In genomic region chr9:94654165-94654894, GRCh38 we compare ENCODE assay signal across 30 cellular contexts. TPM values are rescaled to one million over a fixed set of nuclear protein-coding genes. Genes with fewer than 3 reads are reported as not detected.
DNase-seq lines count a peak whose midpoint lies in the region; ATAC-seq, FAIRE-seq and TF ChIP-seq lines count a peak whose summit lies in the region.
"Had no signal": no experiment of that assay in that cellular context is flagged by ENCODE, and none has a peak within 500 bp of the region (broad histone marks: within the 10 kb centered on the region; RNA-seq: fewer than 3 reads in every experiment).

No MANE protein-coding gene starts in this region.

- no peaks in the 10 kb centered on the region for H4K20me1 ChIP-seq in astrocyte (ENCODE audit: insufficient read depth, low read length)

- H3K4me3 Mint-ChIP-seq in astrocyte (ENCODE audit: unreplicated experiment), result no peak overlapping the region
- H3K4me3 Mint-ChIP-seq: activated naive CD4-positive, alpha-beta T cell treated with anti-CD3 and anti-CD28 coated beads for 36 hours; neural crest cell had no signal

- TF ChIP-seq POLR2A in ovary (IDR thresholded peaks at IDR 0.05), result no peak

- no peak overlapping the region for H3K4me3 ChIP-seq in astrocyte (ENCODE audit: insufficient read depth, low read depth, low read length)
- no peak overlapping the region for H3K4me3 ChIP-seq in ovary
- H3K4me3 ChIP-seq: breast epithelium, colonic mucosa, esophagus squamous epithelium, prostate gland, transverse colon had no signal

- H3K9me3 Mint-ChIP-seq in astrocyte (ENCODE audit: unreplicated experiment), result peaks cover 2% of the 10 kb centered on the region
- H3K9me3 Mint-ChIP-seq: activated naive CD4-positive, alpha-beta T cell treated with anti-CD3 and anti-CD28 coated beads for 36 hours; neural crest cell had no signal

- ATAC-seq in HG02885 (IDR thresholded peaks at IDR 0.05; ENCODE audit: poor library complexity, unreplicated experiment), result no peak
- ATAC-seq: activated CD4-positive, CD25-positive, alpha-beta regulatory T cell treated with anti-CD3 and anti-CD28 coated beads, Interleukin-2, amount 50 U/mL, for 24 hours; PC-3 had no signal

- H3K27me3 Mint-ChIP-seq in astrocyte (ENCODE audit: low read depth, unreplicated experiment), result peaks cover 18% of the 10 kb centered on the region

- DNase-seq in NOMO-1 treated with DMSO at 0.1 percent for 48 hours (lab: John Stamatoyannopoulos, UW; ENCODE audit: unreplicated experiment), result peak; percentile 49
- no peak for DNase-seq in NOMO-1 treated with dmso at 0.1 percent for 144 hours (lab: John Stamatoyannopoulos, UW; ENCODE audit: unreplicated experiment)
- peak; percentile 94 for DNase-seq in CD1c-positive myeloid dendritic cell (ENCODE audit: extremely low spot score)
- DNase-seq in astrocyte (ENCODE audit: low read depth), result no peak
- DNase-seq in medulla oblongata (ENCODE audit: extremely low spot score), result peak; percentile 35
- DNase-seq in NCI-H187 treated with DMSO at 0.1 percent for 48 hours (lab: John Stamatoyannopoulos, UW), result no peak
- DNase-seq in ovary, result no peak
- DNase-seq: activated naive CD4-positive, alpha-beta T cell treated with anti-CD3 and anti-CD28 coated beads for 36 hours; activated T-cell treated with anti-CD3 and anti-CD28 coated beads, Interleukin-2, amount 50 U/mL, for 48 hours; colonic mucosa; DMS79 treated with DMSO at 0.1 percent for 48 hours; esophagus squamous epithelium; H7; NCI-H2081 treated with DMSO at 0.1 percent for 48 hours; NCI-H345; NCI-H82; PC-3; SHP77 treated with DMSO at 0.1 percent for 48 hours; stimulated activated CD8-positive, alpha-beta memory T cell treated with anti-CD3 and anti-CD28 coated beads, Interleukin-4, amount 100 ng/mL, for 48 hours; transverse colon had no signal

- H3K27ac ChIP-seq in astrocyte (ENCODE audit: low read depth, low read length) (no peak overlapping the region), ovary (no peak overlapping the region)
- H3K27ac ChIP-seq: 22Rv1, breast epithelium, colonic mucosa, prostate gland, transverse colon had no signal

- no peaks in the 10 kb centered on the region for H3K4me1 Mint-ChIP-seq in astrocyte (ENCODE audit: low read depth, unreplicated experiment)

- no peak overlapping the region for H2AFZ ChIP-seq in astrocyte (ENCODE audit: low read depth, low read length)

- peaks cover 7% of the 10 kb centered on the region for H3K27me3 ChIP-seq in astrocyte (ENCODE audit: insufficient read depth, low read length)
- no peaks in the 10 kb centered on the region for H3K27me3 ChIP-seq in ovary
- H3K27me3 ChIP-seq: breast epithelium, colonic mucosa, transverse colon had no signal

- peaks cover under 1% of the 10 kb centered on the region for H3K4me1 ChIP-seq in astrocyte (ENCODE audit: insufficient read depth, low read length)
- H3K4me1 ChIP-seq in ovary (ENCODE audit: insufficient read depth), result no peaks in the 10 kb centered on the region
- H3K4me1 ChIP-seq: breast epithelium, colonic mucosa, prostate gland had no signal

- intact Hi-C loops in ovary (cut with DNase I), result no loop called here

- no peak overlapping the region for H3K9ac ChIP-seq in astrocyte (ENCODE audit: low read length)

- H3K27ac Mint-ChIP-seq in astrocyte (ENCODE audit: unreplicated experiment), result peak overlapping the region; percentile 34
- H3K27ac Mint-ChIP-seq: activated naive CD4-positive, alpha-beta T cell treated with anti-CD3 and anti-CD28 coated beads for 36 hours had no signal

- no peaks in the 10 kb centered on the region for H3K9me3 ChIP-seq in astrocyte (ENCODE audit: insufficient read depth, low read depth, low read length)
- no peaks in the 10 kb centered on the region for H3K9me3 ChIP-seq in ovary
- H3K9me3 ChIP-seq: breast epithelium, colonic mucosa, esophagus squamous epithelium, prostate gland, transverse colon had no signal

- H3K79me2 ChIP-seq in astrocyte (ENCODE audit: insufficient read depth, low read length), result no peaks in the 10 kb centered on the region

- WGBS in ovary, 3 donors, result 85 to 95% (median 87%) methylated on average over 10 of the region's 10 CpGs

- TF ChIP-seq EP300 in ovary (IDR thresholded peaks at IDR 0.05), result no peak

- TF ChIP-seq CTCF in astrocyte (IDR thresholded peaks at IDR 0.05; ENCODE audit: insufficient read depth, low read depth, low read length), result no peak
- no peak for TF ChIP-seq CTCF in ovary (IDR thresholded peaks at IDR 0.05)

- H3K36me3 Mint-ChIP-seq in astrocyte (ENCODE audit: low read depth, unreplicated experiment), result peaks cover 2% of the 10 kb centered on the region

- no peak for FAIRE-seq in astrocyte (lab: Jason Lieb, UNC)
- FAIRE-seq: frontal cortex, TTC549 had no signal

- no peak overlapping the region for H3K4me2 ChIP-seq in astrocyte (ENCODE audit: low read length)

- no peaks in the 10 kb centered on the region for H3K36me3 ChIP-seq in astrocyte (ENCODE audit: insufficient read depth, low read length)
- no peaks in the 10 kb centered on the region for H3K36me3 ChIP-seq in ovary
- H3K36me3 ChIP-seq: breast epithelium, colonic mucosa, esophagus squamous epithelium, prostate gland, transverse colon had no signal

RNA-seq across cellular contexts. Expression of gene FBP1, which starts 15.0 kb away (rescaled TPM):
- total RNA-seq in astrocyte (0.25 TPM in 1 of 2 replicates, not detected in the other), ovary (1 to 10 TPM in 5 of 7 donors, under 1 TPM in 2; 0.30 to 4.6 (median 2.9) TPM)
- polyA plus RNA-seq in ovary, result 10 to 100 TPM in 1 of 2 donors, 1 to 10 TPM in 1; 1.2 to 16.9 TPM
- total RNA-seq: frontal cortex, LHCN-M2, skeletal muscle tissue had no signal

Comparison
In these comparisons a context has a peak if more than half of its experiments do, and no peak if none do; other contexts are left out.
1. DNase-seq: peak in NOMO-1 treated with DMSO at 0.1 percent for 48 hours (single experiment), CD1c-positive myeloid dendritic cell (single experiment) and medulla oblongata (single experiment); none in NOMO-1 treated with dmso at 0.1 percent for 144 hours (single experiment), astrocyte (single experiment), NCI-H187 treated with DMSO at 0.1 percent for 48 hours (single experiment) and ovary (0 of 5).